Comparison of ENCODE assay signal across 1 cellular context in the genomic region with DNA sequence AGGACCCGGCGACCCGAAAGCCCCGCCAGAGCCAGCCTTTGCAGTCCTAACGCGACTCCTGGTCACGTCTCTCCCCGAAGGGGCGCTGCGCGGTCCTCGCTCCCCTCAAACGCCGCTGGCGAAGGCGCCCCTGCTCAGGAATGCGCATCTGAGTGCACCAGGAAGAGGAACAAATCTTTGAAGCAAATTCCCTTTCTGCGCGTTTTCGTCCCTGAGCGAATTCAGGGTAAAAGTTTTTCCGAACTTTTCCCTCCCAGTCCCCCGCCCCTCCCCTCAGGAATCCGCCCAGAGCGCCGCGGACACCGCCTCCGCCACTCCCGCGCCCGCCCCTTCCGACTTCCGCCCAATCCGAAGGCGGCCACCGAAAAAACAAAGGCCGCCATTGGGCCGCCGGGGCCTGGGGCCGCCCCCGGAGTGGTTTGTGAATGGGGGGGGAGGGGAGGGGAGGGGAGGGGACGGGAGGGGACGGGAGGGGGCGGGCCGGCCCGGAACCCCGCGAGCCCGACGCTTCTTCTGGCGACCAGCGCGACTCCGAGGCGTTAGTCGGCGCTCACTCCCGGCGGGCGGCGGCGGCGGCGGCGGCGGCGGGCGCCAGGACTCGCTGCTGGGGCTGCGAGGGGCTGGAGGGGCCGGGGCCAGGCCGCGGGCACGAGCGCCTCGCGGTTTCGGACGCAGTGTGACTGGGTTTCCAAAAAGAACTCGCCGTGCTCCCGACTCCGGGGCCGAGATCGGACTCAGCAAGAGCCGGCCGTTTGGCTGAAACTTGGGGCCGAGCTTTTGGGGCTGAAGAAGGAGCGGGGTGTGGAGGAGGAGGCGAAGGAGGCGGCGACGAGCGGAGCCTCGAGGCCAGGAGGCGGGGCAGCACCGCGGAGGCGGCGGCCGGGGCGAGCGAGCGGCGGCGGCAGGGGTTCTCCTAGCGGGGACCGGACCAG.
TF ChIP-seq lines count a peak whose summit lies in the region.

A gene (plus strand): TSS at position 539 of the 932 bp plus-strand sequence. CDS start 793 bp downstream, outside the sequence.

TF ChIP-seq in HepG2, 621 proteins besides CTCF, POLR2A, EP300 and RAD21 (continued from another document and continues in another):
- TF ChIP-seq TBX2 (CRISPR knock-in tag; IDR thresholded peaks at IDR 0.05; ENCODE audit: borderline replicate concordance) (no peak), ZNF296 (CRISPR knock-in tag; conservative IDR thresholded peaks at IDR 0.05) (no peak), NONO (IDR thresholded peaks at IDR 0.05) (no peak), NONO (CRISPR knock-in tag; conservative IDR thresholded peaks at IDR 0.05) (no peak), YEATS4 (CRISPR knock-in tag; IDR thresholded peaks at IDR 0.05; ENCODE audit: borderline replicate concordance) (peak; percentile 38), ZNF768 (CRISPR knock-in tag; IDR thresholded peaks at IDR 0.05) (peak; percentile 14; the same call in 1 of the 2 replicates), ZNF75D (CRISPR knock-in tag; IDR thresholded peaks at IDR 0.05; ENCODE audit: borderline replicate concordance) (no peak), NAIF1 (CRISPR knock-in tag; IDR thresholded peaks at IDR 0.05; ENCODE audit: borderline replicate concordance) (0 out of 2 replicates have a peak, but pooled peaks have one; percentile 34), PCBP2 (optimal IDR thresholded peaks at IDR 0.05; ENCODE audit: low read depth, low read length, poor library complexity, severe bottlenecking) (no peak), ZNF12 (CRISPR knock-in tag; IDR thresholded peaks at IDR 0.05) (no peak), STAT5B (CRISPR knock-in tag; IDR thresholded peaks at IDR 0.05) (no peak), POGZ (CRISPR knock-in tag; IDR thresholded peaks at IDR 0.05) (no peak), BHLHE40 (IDR thresholded peaks at IDR 0.05; ENCODE audit: low read length) (no peak), ZNF790 (CRISPR knock-in tag; IDR thresholded peaks at IDR 0.05; ENCODE audit: borderline replicate concordance) (no peak), SIN3B (IDR thresholded peaks at IDR 0.05; ENCODE audit: low read length) (no peak), SNAI1 (CRISPR knock-in tag; IDR thresholded peaks at IDR 0.05; ENCODE audit: borderline replicate concordance) (no peak), SRSF9 (IDR thresholded peaks at IDR 0.05; ENCODE audit: borderline replicate concordance, insufficient read depth, low read depth, low read length, poor library complexity, severe bottlenecking) (no peak), ZSCAN30 (CRISPR knock-in tag; IDR thresholded peaks at IDR 0.05) (no peak), ZNF83 (CRISPR knock-in tag; IDR thresholded peaks at IDR 0.05; ENCODE audit: borderline replicate concordance) (no peak), DPF2 (CRISPR knock-in tag; IDR thresholded peaks at IDR 0.05; ENCODE audit: borderline replicate concordance, low read depth) (no peak), ZNF746 (CRISPR knock-in tag; IDR thresholded peaks at IDR 0.05) (no peak), RAD51 (IDR thresholded peaks at IDR 0.05; ENCODE audit: borderline replicate concordance) (no peak), SMARCC2 (IDR thresholded peaks at IDR 0.05) (no peak), REPIN1 (CRISPR knock-in tag; IDR thresholded peaks at IDR 0.05; ENCODE audit: borderline replicate concordance, low read depth) (no peak), ZNF552 (CRISPR knock-in tag; IDR thresholded peaks at IDR 0.05; ENCODE audit: borderline replicate concordance) (no peak), ZNF101 (CRISPR knock-in tag; IDR thresholded peaks at IDR 0.05; ENCODE audit: borderline replicate concordance, low read depth) (no peak), ZNF232 (CRISPR knock-in tag; IDR thresholded peaks at IDR 0.05; ENCODE audit: borderline replicate concordance) (no peak), U2AF2 (IDR thresholded peaks at IDR 0.05; ENCODE audit: low read depth, low read length) (no peak), POLR2G (IDR thresholded peaks at IDR 0.05; ENCODE audit: low read depth, low read length) (no peak), RBM39 (IDR thresholded peaks at IDR 0.05; ENCODE audit: low read depth, low read length, poor library complexity, severe bottlenecking) (no peak), NFYB (CRISPR knock-in tag; IDR thresholded peaks at IDR 0.05) (peak; percentile 76), PITX1 (CRISPR knock-in tag; IDR thresholded peaks at IDR 0.05) (no peak), JUN (CRISPR knock-in tag; IDR thresholded peaks at IDR 0.05) (no peak), ZFP82 (CRISPR knock-in tag; IDR thresholded peaks at IDR 0.05; ENCODE audit: borderline replicate concordance) (no peak), SRF (IDR thresholded peaks at IDR 0.05; ENCODE audit: low read depth, low read length) (no peak), RFXAP (CRISPR knock-in tag; IDR thresholded peaks at IDR 0.05; ENCODE audit: borderline replicate concordance) (0 out of 2 replicates have a peak, but pooled peaks have one; percentile 41), ZNF816 (CRISPR knock-in tag; IDR thresholded peaks at IDR 0.05; ENCODE audit: borderline replicate concordance) (peak; percentile 68; the same call in 1 of the 2 replicates), MTF2 (CRISPR knock-in tag; IDR thresholded peaks at IDR 0.05; ENCODE audit: borderline replicate concordance) (no peak; the same call in 1 of the 2 replicates), PTBP1 (IDR thresholded peaks at IDR 0.05; ENCODE audit: low read depth, low read length, poor library complexity, severe bottlenecking) (no peak), ZFX (CRISPR knock-in tag; IDR thresholded peaks at IDR 0.05; ENCODE audit: low read depth) (no peak), ZNF143 (CRISPR knock-in tag; IDR thresholded peaks at IDR 0.05) (no peak), ZNF674 (CRISPR knock-in tag; IDR thresholded peaks at IDR 0.05; ENCODE audit: low read depth) (no peak), TBX3 (IDR thresholded peaks at IDR 0.05; ENCODE audit: borderline replicate concordance) (no peak), HOXA3 (CRISPR knock-in tag; IDR thresholded peaks at IDR 0.05) (0 out of 2 replicates have a peak, but pooled peaks have one; percentile 5), ZFP1 (CRISPR knock-in tag; IDR thresholded peaks at IDR 0.05) (no peak), TOPORS (CRISPR knock-in tag; IDR thresholded peaks at IDR 0.05) (no peak), SAP130 (CRISPR knock-in tag; IDR thresholded peaks at IDR 0.05; ENCODE audit: low read depth) (peak; percentile 11; the same call in 1 of the 2 replicates), ZNF543 (CRISPR knock-in tag; IDR thresholded peaks at IDR 0.05) (no peak), ZNF557 (CRISPR knock-in tag; IDR thresholded peaks at IDR 0.05) (no peak), ZNF879 (CRISPR knock-in tag; IDR thresholded peaks at IDR 0.05) (no peak), ZNF484 (CRISPR knock-in tag; IDR thresholded peaks at IDR 0.05; ENCODE audit: borderline replicate concordance, low read depth) (no peak), SETDB1 (CRISPR knock-in tag; IDR thresholded peaks at IDR 0.05; ENCODE audit: borderline replicate concordance) (no peak)
- TF ChIP-seq, protein P1, sequence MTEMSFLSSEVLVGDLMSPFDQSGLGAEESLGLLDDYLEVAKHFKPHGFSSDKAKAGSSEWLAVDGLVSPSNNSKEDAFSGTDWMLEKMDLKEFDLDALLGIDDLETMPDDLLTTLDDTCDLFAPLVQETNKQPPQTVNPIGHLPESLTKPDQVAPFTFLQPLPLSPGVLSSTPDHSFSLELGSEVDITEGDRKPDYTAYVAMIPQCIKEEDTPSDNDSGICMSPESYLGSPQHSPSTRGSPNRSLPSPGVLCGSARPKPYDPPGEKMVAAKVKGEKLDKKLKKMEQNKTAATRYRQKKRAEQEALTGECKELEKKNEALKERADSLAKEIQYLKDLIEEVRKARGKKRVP (CRISPR knock-in tag; IDR thresholded peaks at IDR 0.05) = no peak
- TF ChIP-seq, protein P2, sequence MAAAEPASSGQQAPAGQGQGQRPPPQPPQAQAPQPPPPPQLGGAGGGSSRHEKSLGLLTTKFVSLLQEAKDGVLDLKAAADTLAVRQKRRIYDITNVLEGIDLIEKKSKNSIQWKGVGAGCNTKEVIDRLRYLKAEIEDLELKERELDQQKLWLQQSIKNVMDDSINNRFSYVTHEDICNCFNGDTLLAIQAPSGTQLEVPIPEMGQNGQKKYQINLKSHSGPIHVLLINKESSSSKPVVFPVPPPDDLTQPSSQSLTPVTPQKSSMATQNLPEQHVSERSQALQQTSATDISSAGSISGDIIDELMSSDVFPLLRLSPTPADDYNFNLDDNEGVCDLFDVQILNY (CRISPR knock-in tag; conservative IDR thresholded peaks at IDR 0.05) = no peak
- TF ChIP-seq, protein P3, sequence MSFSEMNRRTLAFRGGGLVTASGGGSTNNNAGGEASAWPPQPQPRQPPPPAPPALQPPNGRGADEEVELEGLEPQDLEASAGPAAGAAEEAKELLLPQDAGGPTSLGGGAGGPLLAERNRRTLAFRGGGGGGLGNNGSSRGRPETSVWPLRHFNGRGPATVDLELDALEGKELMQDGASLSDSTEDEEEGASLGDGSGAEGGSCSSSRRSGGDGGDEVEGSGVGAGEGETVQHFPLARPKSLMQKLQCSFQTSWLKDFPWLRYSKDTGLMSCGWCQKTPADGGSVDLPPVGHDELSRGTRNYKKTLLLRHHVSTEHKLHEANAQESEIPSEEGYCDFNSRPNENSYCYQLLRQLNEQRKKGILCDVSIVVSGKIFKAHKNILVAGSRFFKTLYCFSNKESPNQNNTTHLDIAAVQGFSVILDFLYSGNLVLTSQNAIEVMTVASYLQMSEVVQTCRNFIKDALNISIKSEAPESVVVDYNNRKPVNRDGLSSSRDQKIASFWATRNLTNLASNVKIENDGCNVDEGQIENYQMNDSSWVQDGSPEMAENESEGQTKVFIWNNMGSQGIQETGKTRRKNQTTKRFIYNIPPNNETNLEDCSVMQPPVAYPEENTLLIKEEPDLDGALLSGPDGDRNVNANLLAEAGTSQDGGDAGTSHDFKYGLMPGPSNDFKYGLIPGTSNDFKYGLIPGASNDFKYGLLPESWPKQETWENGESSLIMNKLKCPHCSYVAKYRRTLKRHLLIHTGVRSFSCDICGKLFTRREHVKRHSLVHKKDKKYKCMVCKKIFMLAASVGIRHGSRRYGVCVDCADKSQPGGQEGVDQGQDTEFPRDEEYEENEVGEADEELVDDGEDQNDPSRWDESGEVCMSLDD (CRISPR knock-in tag; IDR thresholded peaks at IDR 0.05; ENCODE audit: borderline replicate concordance) = no peak
- TF ChIP-seq, protein P4, sequence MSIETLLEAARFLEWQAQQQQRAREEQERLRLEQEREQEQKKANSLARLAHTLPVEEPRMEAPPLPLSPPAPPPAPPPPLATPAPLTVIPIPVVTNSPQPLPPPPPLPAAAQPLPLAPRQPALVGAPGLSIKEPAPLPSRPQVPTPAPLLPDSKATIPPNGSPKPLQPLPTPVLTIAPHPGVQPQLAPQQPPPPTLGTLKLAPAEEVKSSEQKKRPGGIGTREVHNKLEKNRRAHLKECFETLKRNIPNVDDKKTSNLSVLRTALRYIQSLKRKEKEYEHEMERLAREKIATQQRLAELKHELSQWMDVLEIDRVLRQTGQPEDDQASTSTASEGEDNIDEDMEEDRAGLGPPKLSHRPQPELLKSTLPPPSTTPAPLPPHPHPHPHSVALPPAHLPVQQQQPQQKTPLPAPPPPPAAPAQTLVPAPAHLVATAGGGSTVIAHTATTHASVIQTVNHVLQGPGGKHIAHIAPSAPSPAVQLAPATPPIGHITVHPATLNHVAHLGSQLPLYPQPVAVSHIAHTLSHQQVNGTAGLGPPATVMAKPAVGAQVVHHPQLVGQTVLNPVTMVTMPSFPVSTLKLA (IDR thresholded peaks at IDR 0.05) = no peak
- TF ChIP-seq, protein P5, sequence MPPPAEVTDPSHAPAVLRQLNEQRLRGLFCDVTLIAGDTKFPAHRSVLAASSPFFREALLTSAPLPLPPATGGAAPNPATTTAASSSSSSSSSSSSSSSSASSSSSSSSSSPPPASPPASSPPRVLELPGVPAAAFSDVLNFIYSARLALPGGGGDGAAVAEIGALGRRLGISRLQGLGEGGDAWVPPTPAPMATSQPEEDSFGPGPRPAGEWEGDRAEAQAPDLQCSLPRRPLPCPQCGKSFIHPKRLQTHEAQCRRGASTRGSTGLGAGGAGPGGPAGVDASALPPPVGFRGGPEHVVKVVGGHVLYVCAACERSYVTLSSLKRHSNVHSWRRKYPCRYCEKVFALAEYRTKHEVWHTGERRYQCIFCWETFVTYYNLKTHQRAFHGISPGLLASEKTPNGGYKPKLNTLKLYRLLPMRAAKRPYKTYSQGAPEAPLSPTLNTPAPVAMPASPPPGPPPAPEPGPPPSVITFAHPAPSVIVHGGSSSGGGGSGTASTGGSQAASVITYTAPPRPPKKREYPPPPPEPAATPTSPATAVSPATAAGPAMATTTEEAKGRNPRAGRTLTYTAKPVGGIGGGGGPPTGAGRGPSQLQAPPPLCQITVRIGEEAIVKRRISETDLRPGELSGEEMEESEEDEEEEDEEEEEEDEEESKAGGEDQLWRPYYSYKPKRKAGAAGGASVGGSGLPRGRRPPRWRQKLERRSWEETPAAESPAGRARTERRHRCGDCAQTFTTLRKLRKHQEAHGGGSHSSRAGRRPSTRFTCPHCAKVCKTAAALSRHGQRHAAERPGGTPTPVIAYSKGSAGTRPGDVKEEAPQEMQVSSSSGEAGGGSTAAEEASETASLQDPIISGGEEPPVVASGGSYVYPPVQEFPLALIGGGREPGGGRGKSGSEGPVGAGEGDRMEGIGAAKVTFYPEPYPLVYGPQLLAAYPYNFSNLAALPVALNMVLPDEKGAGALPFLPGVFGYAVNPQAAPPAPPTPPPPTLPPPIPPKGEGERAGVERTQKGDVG (CRISPR knock-in tag; IDR thresholded peaks at IDR 0.05; ENCODE audit: borderline replicate concordance) = no peak
- TF ChIP-seq, protein P6, sequence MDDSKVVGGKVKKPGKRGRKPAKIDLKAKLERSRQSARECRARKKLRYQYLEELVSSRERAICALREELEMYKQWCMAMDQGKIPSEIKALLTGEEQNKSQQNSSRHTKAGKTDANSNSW (CRISPR knock-in tag; IDR thresholded peaks at IDR 0.05; ENCODE audit: borderline replicate concordance) = no peak
- TF ChIP-seq, protein P7, sequence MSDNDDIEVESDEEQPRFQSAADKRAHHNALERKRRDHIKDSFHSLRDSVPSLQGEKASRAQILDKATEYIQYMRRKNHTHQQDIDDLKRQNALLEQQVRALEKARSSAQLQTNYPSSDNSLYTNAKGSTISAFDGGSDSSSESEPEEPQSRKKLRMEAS (IDR thresholded peaks at IDR 0.05) = peak; percentile 66
- TF ChIP-seq, protein P8, sequence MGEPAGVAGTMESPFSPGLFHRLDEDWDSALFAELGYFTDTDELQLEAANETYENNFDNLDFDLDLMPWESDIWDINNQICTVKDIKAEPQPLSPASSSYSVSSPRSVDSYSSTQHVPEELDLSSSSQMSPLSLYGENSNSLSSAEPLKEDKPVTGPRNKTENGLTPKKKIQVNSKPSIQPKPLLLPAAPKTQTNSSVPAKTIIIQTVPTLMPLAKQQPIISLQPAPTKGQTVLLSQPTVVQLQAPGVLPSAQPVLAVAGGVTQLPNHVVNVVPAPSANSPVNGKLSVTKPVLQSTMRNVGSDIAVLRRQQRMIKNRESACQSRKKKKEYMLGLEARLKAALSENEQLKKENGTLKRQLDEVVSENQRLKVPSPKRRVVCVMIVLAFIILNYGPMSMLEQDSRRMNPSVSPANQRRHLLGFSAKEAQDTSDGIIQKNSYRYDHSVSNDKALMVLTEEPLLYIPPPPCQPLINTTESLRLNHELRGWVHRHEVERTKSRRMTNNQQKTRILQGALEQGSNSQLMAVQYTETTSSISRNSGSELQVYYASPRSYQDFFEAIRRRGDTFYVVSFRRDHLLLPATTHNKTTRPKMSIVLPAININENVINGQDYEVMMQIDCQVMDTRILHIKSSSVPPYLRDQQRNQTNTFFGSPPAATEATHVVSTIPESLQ (CRISPR knock-in tag; conservative IDR thresholded peaks at IDR 0.05) = no peak
- TF ChIP-seq, protein P9, sequence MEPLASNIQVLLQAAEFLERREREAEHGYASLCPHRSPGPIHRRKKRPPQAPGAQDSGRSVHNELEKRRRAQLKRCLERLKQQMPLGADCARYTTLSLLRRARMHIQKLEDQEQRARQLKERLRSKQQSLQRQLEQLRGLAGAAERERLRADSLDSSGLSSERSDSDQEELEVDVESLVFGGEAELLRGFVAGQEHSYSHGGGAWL (CRISPR knock-in tag; IDR thresholded peaks at IDR 0.05) = 0 out of 2 replicates have a peak, but pooled peaks have one; percentile 28
